11 cellular contexts compared by ENCODE assay signal in genomic region chr6:124040655-124041054, GRCh38.
A peak's percentile ranks its signal among the peaks of the same experiment; 100 is the strongest.
DNase-seq lines count a peak whose midpoint lies in the region; ATAC-seq and TF ChIP-seq lines count a peak whose summit lies in the region.
"Had no signal": no experiment of that assay in that cellular context is flagged by ENCODE, and none has a peak within 500 bp of the region (broad histone marks: within the 10 kb centered on the region; RNA-seq: fewer than 3 reads in every experiment).

No MANE protein-coding gene starts in this region.

- no peaks in the 10 kb centered on the region for H3K27me3 Mint-ChIP-seq in MCF 10A (ENCODE audit: insufficient read depth, unreplicated experiment)

- POLR2A ChIA-PET in MCF 10A (lab: Yijun Ruan, JAX): no interaction called here

- no peaks in the 10 kb centered on the region for H3K36me3 Mint-ChIP-seq in MCF 10A (ENCODE audit: insufficient read depth, unreplicated experiment)

- no peak overlapping the region for H3K4me3 ChIP-seq in breast epithelium
- H3K4me3 ChIP-seq: gastrocnemius medialis, transverse colon had no signal

- no peaks in the 10 kb centered on the region for H3K36me3 ChIP-seq in breast epithelium
- H3K36me3 ChIP-seq: gastrocnemius medialis, transverse colon had no signal

- no TSS peak for BruUV-seq in MCF 10A (replicated peaks; lab: Mats Ljungman, UMichigan)

- no peaks in the 10 kb centered on the region for H3K4me1 ChIP-seq in breast epithelium
- H3K4me1 ChIP-seq: transverse colon had no signal

- H3K27ac ChIP-seq in breast epithelium: no peak overlapping the region
- H3K27ac ChIP-seq: gastrocnemius medialis, transverse colon had no signal

- no peak for TF ChIP-seq POLR2A in breast epithelium (IDR thresholded peaks at IDR 0.05)

- peak; percentile 85 for ATAC-seq in HG02870 (IDR thresholded peaks at IDR 0.05; ENCODE audit: unreplicated experiment)
- peak; percentile 94 for ATAC-seq in HG03565 (IDR thresholded peaks at IDR 0.05; ENCODE audit: unreplicated experiment)
- ATAC-seq: gastrocnemius medialis had no signal

- H3K9me3 Mint-ChIP-seq in MCF 10A (ENCODE audit: unreplicated experiment): peaks cover 8% of the 10 kb centered on the region

- TF ChIP-seq CTCF in MCF 10A (IDR thresholded peaks at IDR 0.05; ENCODE audit: unreplicated experiment) (no peak), breast epithelium (IDR thresholded peaks at IDR 0.05) (no peak)

- no peak overlapping the region for H3K4me3 Mint-ChIP-seq in MCF 10A (ENCODE audit: unreplicated experiment)

- DNase-seq in MCF 10A (ENCODE audit: unreplicated experiment) (peak; percentile 11), breast epithelium (ENCODE audit: low spot score in 2 of 2) (no peak), H4 (ENCODE audit: low spot score) (no peak), iPS-NIHi11 (ENCODE audit: low spot score) (no peak), cortex of kidney (lab: John Stamatoyannopoulos, UW) (no peak), SHP77 (lab: John Stamatoyannopoulos, UW) (no peak)
- DNase-seq: gastrocnemius medialis, Kasumi-1, transverse colon had no signal

- CTCF ChIA-PET in MCF 10A (lab: Yijun Ruan, JAX): no interaction called here

- H3K4me1 Mint-ChIP-seq in MCF 10A (ENCODE audit: insufficient read depth, unreplicated experiment): no peaks in the 10 kb centered on the region

- H3K27ac Mint-ChIP-seq in MCF 10A (ENCODE audit: low read depth, unreplicated experiment): no peak overlapping the region

- intact Hi-C loops in MCF 10A (cut with micrococcal nuclease) (no loop called here), breast epithelium (cut with DNase I; ENCODE audit: low total_unique reads) (no loop called here)

- H3K9me3 ChIP-seq in breast epithelium: no peaks in the 10 kb centered on the region
- H3K9me3 ChIP-seq: gastrocnemius medialis, transverse colon had no signal

- no peaks in the 10 kb centered on the region for H3K27me3 ChIP-seq in breast epithelium
- H3K27me3 ChIP-seq: gastrocnemius medialis, transverse colon had no signal
